Comparison of ENCODE assay signal across 1 cellular context in genomic region chr1:109426278-109427170, GRCh38.
TF ChIP-seq lines count a peak whose summit lies in the region.

Gene PSMA5, minus strand, starts transcription at chr1:109426448. Its CDS starts 118 bp downstream, at chr1:109426330.

TF ChIP-seq in HepG2, 621 proteins besides CTCF, POLR2A, EP300 and RAD21 (continued from another document):
- TF ChIP-seq PHF8 (CRISPR knock-in tag; IDR thresholded peaks at IDR 0.05) (peak; percentile 84), BCL6 (CRISPR knock-in tag; IDR thresholded peaks at IDR 0.05) (peak; percentile 6; the same call in 1 of the 2 replicates), ZFP36 (IDR thresholded peaks at IDR 0.05; ENCODE audit: borderline replicate concordance, low read depth, low read length, partially characterized antibody) (no peak), PAX8 (CRISPR knock-in tag; IDR thresholded peaks at IDR 0.05; ENCODE audit: borderline replicate concordance) (no peak), MXD4 (CRISPR knock-in tag; IDR thresholded peaks at IDR 0.05) (peak; percentile 39), FOXA1 (IDR thresholded peaks at IDR 0.05) (no peak), FOXA1 (CRISPR knock-in tag; IDR thresholded peaks at IDR 0.05) (no peak), ATF3 (CRISPR knock-in tag; IDR thresholded peaks at IDR 0.05) (peak; percentile 37; the same call in 1 of the 2 replicates), RARG (CRISPR knock-in tag; IDR thresholded peaks at IDR 0.05; ENCODE audit: low read depth) (no peak), SIN3A (IDR thresholded peaks at IDR 0.05; ENCODE audit: borderline replicate concordance, low read depth, low read length) (peak; percentile 68), ZNF354B (CRISPR knock-in tag; IDR thresholded peaks at IDR 0.05) (0 out of 2 replicates have a peak, but pooled peaks have one; percentile 23), GATAD1 (CRISPR knock-in tag; IDR thresholded peaks at IDR 0.05) (peak; percentile 87), RORA (CRISPR knock-in tag; IDR thresholded peaks at IDR 0.05) (no peak), ATAD3A (CRISPR knock-in tag; IDR thresholded peaks at IDR 0.05) (no peak), ZNF687 (CRISPR knock-in tag; IDR thresholded peaks at IDR 0.05) (peak; percentile 90), DMAP1 (CRISPR knock-in tag; IDR thresholded peaks at IDR 0.05) (peak; percentile 86; the same call in 1 of the 2 replicates), MXD3 (CRISPR knock-in tag; IDR thresholded peaks at IDR 0.05) (peak; percentile 66), MZF1 (CRISPR knock-in tag; IDR thresholded peaks at IDR 0.05; ENCODE audit: borderline replicate concordance) (no peak), RBFOX2 (IDR thresholded peaks at IDR 0.05; ENCODE audit: low read depth, low read length) (peak; percentile 93), ONECUT2 (CRISPR knock-in tag; IDR thresholded peaks at IDR 0.05) (no peak), KLF13 (CRISPR knock-in tag; IDR thresholded peaks at IDR 0.05) (no peak), NFE2L1 (CRISPR knock-in tag; IDR thresholded peaks at IDR 0.05; ENCODE audit: borderline replicate concordance) (0 out of 2 replicates have a peak, but pooled peaks have one; percentile 14), BRF2 (CRISPR knock-in tag; IDR thresholded peaks at IDR 0.05) (peak; percentile 75; the same call in 1 of the 2 replicates), ATF4 (CRISPR knock-in tag; IDR thresholded peaks at IDR 0.05) (peak in 1 of 2 experiments; percentile 68; a peak in 2 of 4 replicates), ZNF382 (CRISPR knock-in tag; IDR thresholded peaks at IDR 0.05; ENCODE audit: borderline replicate concordance) (no peak), ZNF776 (CRISPR knock-in tag; IDR thresholded peaks at IDR 0.05) (peak; percentile 73; the same call in 1 of the 2 replicates), GFI1 (CRISPR knock-in tag; IDR thresholded peaks at IDR 0.05; ENCODE audit: borderline replicate concordance) (no peak), CREB1 (IDR thresholded peaks at IDR 0.05) (peak; percentile 64), CREB1 (CRISPR knock-in tag; IDR thresholded peaks at IDR 0.05) (peak; percentile 89), SOX13 (IDR thresholded peaks at IDR 0.05) (no peak), SOX13 (CRISPR knock-in tag; conservative IDR thresholded peaks at IDR 0.05 in 1 of 2, IDR thresholded peaks at IDR 0.05 in 1 of 2) (peak in 1 of 2 experiments; percentile 39; a peak in 1 of 4 replicates), GPN1 (CRISPR knock-in tag; IDR thresholded peaks at IDR 0.05; ENCODE audit: borderline replicate concordance) (no peak)
- TF ChIP-seq, protein P1, sequence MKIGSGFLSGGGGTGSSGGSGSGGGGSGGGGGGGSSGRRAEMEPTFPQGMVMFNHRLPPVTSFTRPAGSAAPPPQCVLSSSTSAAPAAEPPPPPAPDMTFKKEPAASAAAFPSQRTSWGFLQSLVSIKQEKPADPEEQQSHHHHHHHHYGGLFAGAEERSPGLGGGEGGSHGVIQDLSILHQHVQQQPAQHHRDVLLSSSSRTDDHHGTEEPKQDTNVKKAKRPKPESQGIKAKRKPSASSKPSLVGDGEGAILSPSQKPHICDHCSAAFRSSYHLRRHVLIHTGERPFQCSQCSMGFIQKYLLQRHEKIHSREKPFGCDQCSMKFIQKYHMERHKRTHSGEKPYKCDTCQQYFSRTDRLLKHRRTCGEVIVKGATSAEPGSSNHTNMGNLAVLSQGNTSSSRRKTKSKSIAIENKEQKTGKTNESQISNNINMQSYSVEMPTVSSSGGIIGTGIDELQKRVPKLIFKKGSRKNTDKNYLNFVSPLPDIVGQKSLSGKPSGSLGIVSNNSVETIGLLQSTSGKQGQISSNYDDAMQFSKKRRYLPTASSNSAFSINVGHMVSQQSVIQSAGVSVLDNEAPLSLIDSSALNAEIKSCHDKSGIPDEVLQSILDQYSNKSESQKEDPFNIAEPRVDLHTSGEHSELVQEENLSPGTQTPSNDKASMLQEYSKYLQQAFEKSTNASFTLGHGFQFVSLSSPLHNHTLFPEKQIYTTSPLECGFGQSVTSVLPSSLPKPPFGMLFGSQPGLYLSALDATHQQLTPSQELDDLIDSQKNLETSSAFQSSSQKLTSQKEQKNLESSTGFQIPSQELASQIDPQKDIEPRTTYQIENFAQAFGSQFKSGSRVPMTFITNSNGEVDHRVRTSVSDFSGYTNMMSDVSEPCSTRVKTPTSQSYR (CRISPR knock-in tag; IDR thresholded peaks at IDR 0.05; ENCODE audit: borderline replicate concordance), result peak; percentile 44; the same call in 1 of the 2 replicates
- TF ChIP-seq, protein P2, sequence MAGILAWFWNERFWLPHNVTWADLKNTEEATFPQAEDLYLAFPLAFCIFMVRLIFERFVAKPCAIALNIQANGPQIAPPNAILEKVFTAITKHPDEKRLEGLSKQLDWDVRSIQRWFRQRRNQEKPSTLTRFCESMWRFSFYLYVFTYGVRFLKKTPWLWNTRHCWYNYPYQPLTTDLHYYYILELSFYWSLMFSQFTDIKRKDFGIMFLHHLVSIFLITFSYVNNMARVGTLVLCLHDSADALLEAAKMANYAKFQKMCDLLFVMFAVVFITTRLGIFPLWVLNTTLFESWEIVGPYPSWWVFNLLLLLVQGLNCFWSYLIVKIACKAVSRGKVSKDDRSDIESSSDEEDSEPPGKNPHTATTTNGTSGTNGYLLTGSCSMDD (CRISPR knock-in tag; IDR thresholded peaks at IDR 0.05), result no peak
- TF ChIP-seq, protein P3, sequence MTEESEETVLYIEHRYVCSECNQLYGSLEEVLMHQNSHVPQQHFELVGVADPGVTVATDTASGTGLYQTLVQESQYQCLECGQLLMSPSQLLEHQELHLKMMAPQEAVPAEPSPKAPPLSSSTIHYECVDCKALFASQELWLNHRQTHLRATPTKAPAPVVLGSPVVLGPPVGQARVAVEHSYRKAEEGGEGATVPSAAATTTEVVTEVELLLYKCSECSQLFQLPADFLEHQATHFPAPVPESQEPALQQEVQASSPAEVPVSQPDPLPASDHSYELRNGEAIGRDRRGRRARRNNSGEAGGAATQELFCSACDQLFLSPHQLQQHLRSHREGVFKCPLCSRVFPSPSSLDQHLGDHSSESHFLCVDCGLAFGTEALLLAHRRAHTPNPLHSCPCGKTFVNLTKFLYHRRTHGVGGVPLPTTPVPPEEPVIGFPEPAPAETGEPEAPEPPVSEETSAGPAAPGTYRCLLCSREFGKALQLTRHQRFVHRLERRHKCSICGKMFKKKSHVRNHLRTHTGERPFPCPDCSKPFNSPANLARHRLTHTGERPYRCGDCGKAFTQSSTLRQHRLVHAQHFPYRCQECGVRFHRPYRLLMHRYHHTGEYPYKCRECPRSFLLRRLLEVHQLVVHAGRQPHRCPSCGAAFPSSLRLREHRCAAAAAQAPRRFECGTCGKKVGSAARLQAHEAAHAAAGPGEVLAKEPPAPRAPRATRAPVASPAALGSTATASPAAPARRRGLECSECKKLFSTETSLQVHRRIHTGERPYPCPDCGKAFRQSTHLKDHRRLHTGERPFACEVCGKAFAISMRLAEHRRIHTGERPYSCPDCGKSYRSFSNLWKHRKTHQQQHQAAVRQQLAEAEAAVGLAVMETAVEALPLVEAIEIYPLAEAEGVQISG (CRISPR knock-in tag; IDR thresholded peaks at IDR 0.05), result no peak; the same call in none of the 2 replicates
- TF ChIP-seq, protein P4, sequence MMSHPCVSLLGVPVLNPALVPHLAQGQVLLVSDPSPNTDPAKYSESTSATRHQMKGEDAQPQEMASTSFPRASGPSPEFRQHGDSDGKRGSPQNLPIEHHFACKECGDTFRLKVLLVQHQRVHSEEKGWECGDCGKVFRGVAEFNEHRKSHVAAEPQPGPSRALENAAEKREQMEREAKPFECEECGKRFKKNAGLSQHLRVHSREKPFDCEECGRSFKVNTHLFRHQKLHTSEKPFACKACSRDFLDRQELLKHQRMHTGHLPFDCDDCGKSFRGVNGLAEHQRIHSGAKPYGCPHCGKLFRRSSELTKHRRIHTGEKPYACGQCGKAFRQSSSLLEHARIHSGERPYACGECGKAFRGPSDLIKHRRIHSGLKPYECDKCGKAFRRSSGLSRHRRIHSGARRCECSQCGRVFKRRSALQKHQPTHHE (CRISPR knock-in tag; IDR thresholded peaks at IDR 0.05; ENCODE audit: borderline replicate concordance), result peak; percentile 94
TF ChIP-seq in HepG2: peak in this region for 245.
